37 cellular contexts compared by ENCODE assay signal in the genomic region with DNA sequence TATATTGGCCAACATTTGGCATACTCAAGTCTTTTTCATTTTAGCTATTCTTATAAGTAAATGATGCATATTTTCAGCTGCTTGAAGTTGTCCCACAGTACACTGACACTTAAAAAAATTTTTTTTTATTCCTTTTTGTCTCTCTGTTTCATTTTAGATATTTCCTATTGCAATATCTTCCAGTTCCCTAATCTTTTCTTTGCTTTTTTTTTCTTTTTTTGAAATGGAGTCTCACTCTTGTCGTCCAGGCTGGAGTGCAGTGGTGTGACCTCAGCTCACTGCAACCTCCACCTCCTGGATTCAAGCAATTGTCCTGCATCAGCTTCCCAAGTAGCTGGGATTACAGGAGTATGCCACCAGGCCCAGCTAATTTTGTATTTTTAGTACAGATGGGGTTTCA.
"Had no signal": no experiment of that assay in that cellular context is flagged by ENCODE, and none has a peak within 500 bp of the region (broad histone marks: within the 10 kb centered on the region; RNA-seq: fewer than 3 reads in every experiment).

No MANE protein-coding gene starts in this region.

- H3K27me3 ChIP-seq: ascending aorta, cardiac muscle cell had no signal

- H3K9me3 ChIP-seq: ascending aorta had no signal

- H3K4me1 Mint-ChIP-seq: activated CD4-positive, alpha-beta T cell treated with anti-CD3 and anti-CD28 coated beads for 36 hours; activated CD4-positive, alpha-beta T cell treated with anti-CD3 and anti-CD28 coated beads, Interleukin-2, amount 10 ng/mL, durations not matched to agents 7 days and 5 days; activated CD8-positive, alpha-beta memory T cell treated with anti-CD3 and anti-CD28 coated beads, Interleukin-2, amount 10 ng/mL, durations not matched to agents 7 days and 5 days; activated naive CD4-positive, alpha-beta T cell treated with anti-CD3 and anti-CD28 coated beads, Interleukin-2, amount 10 ng/mL, durations not matched to agents 7 days and 5 days; activated naive CD4-positive, alpha-beta T cell treated with anti-CD3 and anti-CD28 coated beads, Interleukin-2, amount 50 U/mL, for 24 hours; activated naive CD8-positive, alpha-beta T cell treated with anti-CD3 and anti-CD28 coated beads, Interleukin-2, amount 10 ng/mL, durations not matched to agents 7 days and 5 days; central memory CD8-positive, alpha-beta T cell had no signal

- H3K36me3 ChIP-seq: ascending aorta, cardiac muscle cell, WERI-Rb-1 had no signal

- H3K4me3 Mint-ChIP-seq: activated CD4-positive, alpha-beta memory T cell treated with anti-CD3 and anti-CD28 coated beads, Interleukin-2, amount 10 ng/mL, durations not matched to agents 7 days and 5 days; activated CD4-positive, alpha-beta T cell treated with anti-CD3 and anti-CD28 coated beads for 36 hours; activated CD4-positive, alpha-beta T cell treated with anti-CD3 and anti-CD28 coated beads, Interleukin-2, amount 10 ng/mL, durations not matched to agents 7 days and 5 days; activated CD8-positive, alpha-beta memory T cell treated with anti-CD3 and anti-CD28 coated beads, Interleukin-2, amount 10 ng/mL, durations not matched to agents 7 days and 5 days; activated CD8-positive, alpha-beta T cell treated with anti-CD3 and anti-CD28 coated beads, Interleukin-2, amount 10 ng/mL, durations not matched to agents 7 days and 5 days; activated naive CD4-positive, alpha-beta T cell treated with anti-CD3 and anti-CD28 coated beads, Interleukin-2, amount 10 ng/mL, durations not matched to agents 7 days and 5 days; activated naive CD4-positive, alpha-beta T cell treated with anti-CD3 and anti-CD28 coated beads, Interleukin-2, amount 50 U/mL, for 24 hours; activated naive CD8-positive, alpha-beta T cell; activated naive CD8-positive, alpha-beta T cell treated with anti-CD3 and anti-CD28 coated beads, Interleukin-2, amount 10 ng/mL, durations not matched to agents 7 days and 5 days; activated naive CD8-positive, alpha-beta T cell treated with anti-CD3 and anti-CD28 coated beads, Interleukin-2, amount 50 U/mL, for 24 hours; activated T-cell treated with anti-CD3 and anti-CD28 coated beads, Interleukin-2, amount 50 U/mL, for 24 hours; brain; central memory CD8-positive, alpha-beta T cell; T-helper 1 cell treated with Interleukin-12 subunit alpha and Interleukin-12 subunit beta and Interleukin-4 antibody, amounts not matched to agents 30 μg/mL and 1 μg/mL, for 36 hours; T-helper 2 cell treated with Interferon-gamma antibody and Interleukin-4, amounts not matched to agents 5 μg/mL and 100 μg/mL, for 36 hours; WTC11 had no signal

- H3K9me3 Mint-ChIP-seq: activated CD4-positive, alpha-beta memory T cell treated with anti-CD3 and anti-CD28 coated beads, Interleukin-2, amount 10 ng/mL, durations not matched to agents 7 days and 5 days; activated naive CD4-positive, alpha-beta T cell treated with anti-CD3 and anti-CD28 coated beads, Interleukin-2, amount 10 ng/mL, durations not matched to agents 7 days and 5 days; activated naive CD4-positive, alpha-beta T cell treated with anti-CD3 and anti-CD28 coated beads, Interleukin-2, amount 50 U/mL, for 24 hours; activated naive CD8-positive, alpha-beta T cell treated with anti-CD3 and anti-CD28 coated beads, Interleukin-2, amount 10 ng/mL, durations not matched to agents 7 days and 5 days; activated naive CD8-positive, alpha-beta T cell treated with anti-CD3 and anti-CD28 coated beads, Interleukin-2, amount 50 U/mL, for 24 hours; activated T-helper 2 cell treated with anti-CD3 and anti-CD28 coated beads, Interferon-gamma antibody, Interleukin-2, Interleukin-4, amounts not matched to agents 10 μg/mL and 5 μg/mL and 100 μg/mL, durations not matched to agents 14 hours and 24 hours and 36 hours; central memory CD8-positive, alpha-beta T cell; T-helper 2 cell treated with Interferon-gamma antibody and Interleukin-4, amounts not matched to agents 5 μg/mL and 100 μg/mL, for 36 hours; WTC11 had no signal

- H3K27me3 Mint-ChIP-seq: activated CD4-positive, alpha-beta memory T cell treated with anti-CD3 and anti-CD28 coated beads, Interleukin-2, amount 10 ng/mL, durations not matched to agents 7 days and 5 days; activated CD4-positive, alpha-beta T cell treated with anti-CD3 and anti-CD28 coated beads for 36 hours; activated CD8-positive, alpha-beta memory T cell treated with anti-CD3 and anti-CD28 coated beads, Interleukin-2, amount 10 ng/mL, durations not matched to agents 7 days and 5 days; activated naive CD4-positive, alpha-beta T cell treated with anti-CD3 and anti-CD28 coated beads, Interleukin-2, amount 50 U/mL, for 24 hours; activated naive CD8-positive, alpha-beta T cell; activated naive CD8-positive, alpha-beta T cell treated with anti-CD3 and anti-CD28 coated beads, Interleukin-2, amount 50 U/mL, for 24 hours; activated T-cell treated with anti-CD3 and anti-CD28 coated beads, Interleukin-2, amount 50 U/mL, for 24 hours; brain; central memory CD8-positive, alpha-beta T cell had no signal

- H3K4me3 ChIP-seq: ascending aorta, cardiac muscle cell had no signal

- H3K27ac Mint-ChIP-seq: activated CD4-positive, alpha-beta memory T cell treated with anti-CD3 and anti-CD28 coated beads, Interleukin-2, amount 10 ng/mL, durations not matched to agents 7 days and 5 days; activated CD4-positive, alpha-beta T cell treated with anti-CD3 and anti-CD28 coated beads for 36 hours; activated CD4-positive, alpha-beta T cell treated with anti-CD3 and anti-CD28 coated beads, Interleukin-2, amount 10 ng/mL, durations not matched to agents 7 days and 5 days; activated CD8-positive, alpha-beta memory T cell treated with anti-CD3 and anti-CD28 coated beads, Interleukin-2, amount 10 ng/mL, durations not matched to agents 7 days and 5 days; activated CD8-positive, alpha-beta T cell treated with anti-CD3 and anti-CD28 coated beads, Interleukin-2, amount 10 ng/mL, durations not matched to agents 7 days and 5 days; activated naive CD4-positive, alpha-beta T cell treated with anti-CD3 and anti-CD28 coated beads, Interleukin-2, amount 10 ng/mL, durations not matched to agents 7 days and 5 days; activated naive CD4-positive, alpha-beta T cell treated with anti-CD3 and anti-CD28 coated beads, Interleukin-2, amount 50 U/mL, for 24 hours; activated naive CD8-positive, alpha-beta T cell; activated naive CD8-positive, alpha-beta T cell treated with anti-CD3 and anti-CD28 coated beads, Interleukin-2, amount 10 ng/mL, durations not matched to agents 7 days and 5 days; activated naive CD8-positive, alpha-beta T cell treated with anti-CD3 and anti-CD28 coated beads, Interleukin-2, amount 50 U/mL, for 24 hours; activated T-cell treated with anti-CD3 and anti-CD28 coated beads, Interleukin-2, amount 50 U/mL, for 24 hours; activated T-helper 2 cell treated with anti-CD3 and anti-CD28 coated beads, Interferon-gamma antibody, Interleukin-2, Interleukin-4, amounts not matched to agents 10 μg/mL and 5 μg/mL and 100 μg/mL, durations not matched to agents 14 hours and 24 hours and 36 hours; T-helper 1 cell treated with Interleukin-12 subunit alpha and Interleukin-12 subunit beta and Interleukin-4 antibody, amounts not matched to agents 30 μg/mL and 1 μg/mL, for 36 hours; T-helper 2 cell treated with Interferon-gamma antibody and Interleukin-4, amounts not matched to agents 5 μg/mL and 100 μg/mL, for 36 hours; WTC11 had no signal

- H3K27ac ChIP-seq: ascending aorta, cardiac muscle cell, WERI-Rb-1 had no signal

- H3K36me3 Mint-ChIP-seq: activated naive CD4-positive, alpha-beta T cell treated with anti-CD3 and anti-CD28 coated beads, Interleukin-2, amount 10 ng/mL, durations not matched to agents 7 days and 5 days; activated naive CD8-positive, alpha-beta T cell; activated naive CD8-positive, alpha-beta T cell treated with anti-CD3 and anti-CD28 coated beads, Interleukin-2, amount 10 ng/mL, durations not matched to agents 7 days and 5 days; WTC11 had no signal

- DNase-seq: activated CD4-positive, alpha-beta memory T cell treated with anti-CD3 and anti-CD28 coated beads, Interleukin-2, amount 10 ng/mL, durations not matched to agents 7 days and 5 days; activated CD4-positive, alpha-beta T cell treated with anti-CD3 and anti-CD28 coated beads for 1 hour; activated CD4-positive, alpha-beta T cell treated with anti-CD3 and anti-CD28 coated beads for 36 hours; activated CD4-positive, alpha-beta T cell treated with anti-CD3 and anti-CD28 coated beads for 48 hours; activated CD4-positive, alpha-beta T cell treated with anti-CD3 and anti-CD28 coated beads, Interleukin-2, amount 10 ng/mL, durations not matched to agents 7 days and 5 days; activated CD4-positive, alpha-beta T cell treated with anti-CD3 and anti-CD28 coated beads, Interleukin-2, amount 50 U/mL, for 48 hours; activated CD4-positive, CD25-positive, alpha-beta regulatory T cell; activated CD8-positive, alpha-beta memory T cell treated with anti-CD3 and anti-CD28 coated beads for 24 hours; activated CD8-positive, alpha-beta memory T cell treated with anti-CD3 and anti-CD28 coated beads, Interleukin-2, amount 10 ng/mL, durations not matched to agents 7 days and 5 days; activated CD8-positive, alpha-beta memory T cell treated with anti-CD3 and anti-CD28 coated beads, Interleukin-2, amount 50 U/mL, for 48 hours; activated CD8-positive, alpha-beta T cell treated with anti-CD3 and anti-CD28 coated beads, Interleukin-2, amount 10 ng/mL, durations not matched to agents 7 days and 5 days; activated effector memory CD4-positive, alpha-beta T cell treated with Interleukin-2 at 50 U/mL for 16 hours; activated gamma-delta T cell; activated naive CD4-positive, alpha-beta T cell treated with anti-CD3 and anti-CD28 coated beads, Interleukin-2, amount 10 ng/mL, durations not matched to agents 7 days and 5 days; activated naive CD4-positive, alpha-beta T cell treated with Interleukin-2 at 50 U/mL for 16 hours; activated naive CD8-positive, alpha-beta T cell treated with anti-CD3 and anti-CD28 coated beads, Interleukin-2, amount 10 ng/mL, durations not matched to agents 7 days and 5 days; activated naive CD8-positive, alpha-beta T cell treated with anti-CD3 and anti-CD28 coated beads, Interleukin-2, amount 50 U/mL, for 24 hours; activated T-cell treated with anti-CD3 and anti-CD28 coated beads, Interleukin-2, amount 50 U/mL, for 24 hours; activated T-cell treated with anti-CD3 and anti-CD28 coated beads, Interleukin-2, amount 50 U/mL, for 48 hours; amygdala; anterior cingulate cortex; caudate nucleus; cerebellar nuclear complex; T-helper 2 cell; T-helper 9 cell; WERI-Rb-1 had no signal

- H3K4me1 ChIP-seq: ascending aorta had no signal

- ATAC-seq: activated CD4-positive, alpha-beta T cell treated with anti-CD3 and anti-CD28 coated beads for 36 hours; activated CD4-positive, CD25-positive, alpha-beta regulatory T cell treated with anti-CD3 and anti-CD28 coated beads, Interleukin-2, amount 50 U/mL, for 24 hours; activated CD8-positive, alpha-beta memory T cell treated with anti-CD3 and anti-CD28 coated beads, Interleukin-2, amount 10 ng/mL, durations not matched to agents 7 days and 5 days; activated CD8-positive, alpha-beta T cell treated with anti-CD3 and anti-CD28 coated beads, Interleukin-2, amount 10 ng/mL, durations not matched to agents 7 days and 5 days; activated naive CD8-positive, alpha-beta T cell treated with anti-CD3 and anti-CD28 coated beads, Interleukin-2, amount 50 U/mL, for 24 hours; WTC11 had no signal
